Comparison of ENCODE assay signal across 24 cellular contexts in genomic region chr1:221888218-221888617, GRCh38.
"Had no signal": no experiment of that assay in that cellular context is flagged by ENCODE, and none has a peak within 500 bp of the region (broad histone marks: within the 10 kb centered on the region; RNA-seq: fewer than 3 reads in every experiment).

No MANE protein-coding gene starts in this region.

- H3K4me2 ChIP-seq: neural progenitor cell had no signal

- H3K9ac ChIP-seq: neural progenitor cell had no signal

- H3K4me3 Mint-ChIP-seq: activated CD4-positive, alpha-beta T cell treated with anti-CD3 and anti-CD28 coated beads for 36 hours; activated naive CD4-positive, alpha-beta T cell treated with anti-CD3 and anti-CD28 coated beads for 36 hours; activated T-cell treated with anti-CD3 and anti-CD28 coated beads, Interleukin-2, amount 50 U/mL, for 72 hours; endodermal cell; neural progenitor cell; T-helper 1 cell treated with Interleukin-12 subunit alpha and Interleukin-12 subunit beta and Interleukin-4 antibody, amounts not matched to agents 30 μg/mL and 1 μg/mL, for 36 hours; WTC11 had no signal

- H3K27ac ChIP-seq: cardiac muscle cell, neural progenitor cell, sigmoid colon, thoracic aorta, upper lobe of left lung had no signal

- ATAC-seq: activated CD4-positive, alpha-beta T cell treated with anti-CD3 and anti-CD28 coated beads for 36 hours; activated T-cell treated with anti-CD3 and anti-CD28 coated beads, Interleukin-2, amount 50 U/mL, for 72 hours; left colon; mucosa of descending colon; WTC11 had no signal

- H2AFZ ChIP-seq: neural progenitor cell had no signal

- H3K4me3 ChIP-seq: cardiac muscle cell, mucosa of descending colon, neural progenitor cell, sigmoid colon, thoracic aorta, upper lobe of left lung had no signal

- H3K4me1 Mint-ChIP-seq: neural progenitor cell had no signal

- H3K9me3 Mint-ChIP-seq: activated naive CD4-positive, alpha-beta T cell treated with anti-CD3 and anti-CD28 coated beads for 36 hours; activated T-cell treated with anti-CD3 and anti-CD28 coated beads, Interleukin-2, amount 50 U/mL, for 72 hours; neural progenitor cell; T-helper 1 cell treated with Interleukin-12 subunit alpha and Interleukin-12 subunit beta and Interleukin-4 antibody, amounts not matched to agents 30 μg/mL and 1 μg/mL, for 36 hours had no signal

- H3K36me3 ChIP-seq: cardiac muscle cell, neural progenitor cell, sigmoid colon, thoracic aorta, upper lobe of left lung had no signal

- H3K4me1 ChIP-seq: neural progenitor cell had no signal

- H3K27ac Mint-ChIP-seq: activated CD4-positive, alpha-beta T cell treated with anti-CD3 and anti-CD28 coated beads for 36 hours; activated naive CD4-positive, alpha-beta T cell treated with anti-CD3 and anti-CD28 coated beads for 36 hours; activated T-cell treated with anti-CD3 and anti-CD28 coated beads, Interleukin-2, amount 50 U/mL, for 72 hours; endodermal cell; neural progenitor cell; progenitor cell of endocrine pancreas; T-helper 1 cell treated with Interleukin-12 subunit alpha and Interleukin-12 subunit beta and Interleukin-4 antibody, amounts not matched to agents 30 μg/mL and 1 μg/mL, for 36 hours; WTC11 had no signal

- DNase-seq: activated CD4-positive, alpha-beta T cell treated with anti-CD3 and anti-CD28 coated beads for 36 hours; activated CD4-positive, alpha-beta T cell treated with anti-CD3 and anti-CD28 coated beads, Interleukin-2, amount 50 U/mL, for 48 hours; activated effector memory CD4-positive, alpha-beta T cell treated with Interleukin-2 at 50 U/mL for 16 hours; activated naive CD4-positive, alpha-beta T cell treated with anti-CD3 and anti-CD28 coated beads for 36 hours; activated T-cell treated with anti-CD3 and anti-CD28 coated beads, Interleukin-2, amount 50 U/mL, for 72 hours; amygdala; cortex of kidney; endodermal cell; left colon; mesendoderm; mucosa of descending colon; retina; sigmoid colon; stimulated activated CD4-positive, alpha-beta T cell treated with anti-CD3 and anti-CD28 coated beads, Interleukin-2, amount 100 ng/mL, for 48 hours; stimulated activated CD8-positive, alpha-beta memory T cell treated with anti-CD3 and anti-CD28 coated beads, Interleukin-4, amount 100 ng/mL, for 48 hours; stimulated activated naive CD4-positive, alpha-beta T cell treated with Interleukin-2 at 50 U/mL for 16 hours; T1000; upper lobe of left lung had no signal

- H3K9me3 ChIP-seq: mucosa of descending colon, sigmoid colon, thoracic aorta, upper lobe of left lung had no signal

- H3K27me3 ChIP-seq: cardiac muscle cell, neural progenitor cell, sigmoid colon, upper lobe of left lung had no signal

- H3K36me3 Mint-ChIP-seq: neural progenitor cell, WTC11 had no signal
